ENCODE assay signal across 1 cellular context in the genomic region with DNA sequence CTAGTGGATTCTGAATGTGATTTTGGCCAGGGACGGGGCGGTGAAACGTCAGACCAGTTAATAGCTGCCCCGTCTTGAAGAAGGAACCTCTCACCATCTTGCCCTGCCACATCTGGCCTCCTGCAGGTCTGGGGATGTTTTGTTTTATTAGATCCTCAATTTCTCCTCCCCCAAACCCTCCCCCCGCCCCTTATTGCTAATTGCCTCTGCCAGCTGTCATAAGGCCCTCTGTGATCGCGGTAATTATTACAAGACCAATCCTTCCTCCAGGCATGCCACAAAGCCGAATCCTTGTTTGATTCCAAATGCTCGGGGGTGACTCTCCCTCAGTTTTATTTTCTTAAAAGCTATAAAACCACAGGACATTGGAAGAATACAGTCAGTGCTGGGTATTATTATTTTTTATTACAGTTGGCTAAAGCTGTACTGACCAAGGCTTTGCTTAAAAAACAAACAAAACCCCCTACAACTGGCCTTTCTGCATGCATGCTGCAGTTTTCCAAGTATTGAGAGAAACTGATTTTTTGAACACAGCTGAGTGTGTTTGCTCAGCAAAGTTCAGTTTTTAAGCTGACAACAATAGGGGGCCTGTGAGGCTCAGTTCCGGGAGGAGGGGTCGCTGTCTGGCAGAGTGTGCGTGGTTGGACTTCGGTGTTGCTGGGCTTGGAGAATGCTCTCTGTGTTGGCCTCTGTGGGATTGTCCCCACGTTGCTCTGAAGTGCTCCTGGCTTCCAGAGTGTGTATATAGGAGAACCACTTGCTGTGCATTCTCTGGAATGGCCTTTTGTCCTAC.
A peak's percentile ranks its signal among the peaks of the same experiment; 100 is the strongest.
TF ChIP-seq lines count a peak whose summit lies in the region.

No MANE protein-coding gene starts in this region.

TF ChIP-seq in HepG2, 621 proteins besides CTCF, POLR2A, EP300 and RAD21 (continued from another document and continues in another):
- TF ChIP-seq, protein P1, sequence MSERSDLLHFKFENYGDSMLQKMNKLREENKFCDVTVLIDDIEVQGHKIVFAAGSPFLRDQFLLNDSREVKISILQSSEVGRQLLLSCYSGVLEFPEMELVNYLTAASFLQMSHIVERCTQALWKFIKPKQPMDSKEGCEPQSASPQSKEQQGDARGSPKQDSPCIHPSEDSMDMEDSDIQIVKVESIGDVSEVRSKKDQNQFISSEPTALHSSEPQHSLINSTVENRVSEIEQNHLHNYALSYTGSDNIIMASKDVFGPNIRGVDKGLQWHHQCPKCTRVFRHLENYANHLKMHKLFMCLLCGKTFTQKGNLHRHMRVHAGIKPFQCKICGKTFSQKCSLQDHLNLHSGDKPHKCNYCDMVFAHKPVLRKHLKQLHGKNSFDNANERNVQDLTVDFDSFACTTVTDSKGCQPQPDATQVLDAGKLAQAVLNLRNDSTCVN (CRISPR knock-in tag; IDR thresholded peaks at IDR 0.05; ENCODE audit: borderline replicate concordance), result peak; percentile 55; the same call in 1 of the 2 replicates
- TF ChIP-seq ZNF850 (CRISPR knock-in tag; conservative IDR thresholded peaks at IDR 0.05), result no peak
- no peak for TF ChIP-seq SUZ12 (IDR thresholded peaks at IDR 0.05; ENCODE audit: low read depth, low read length)
- TF ChIP-seq ZNF407 (CRISPR knock-in tag; IDR thresholded peaks at IDR 0.05; ENCODE audit: not compliant biosample characterization), result no peak
- TF ChIP-seq, protein P2, sequence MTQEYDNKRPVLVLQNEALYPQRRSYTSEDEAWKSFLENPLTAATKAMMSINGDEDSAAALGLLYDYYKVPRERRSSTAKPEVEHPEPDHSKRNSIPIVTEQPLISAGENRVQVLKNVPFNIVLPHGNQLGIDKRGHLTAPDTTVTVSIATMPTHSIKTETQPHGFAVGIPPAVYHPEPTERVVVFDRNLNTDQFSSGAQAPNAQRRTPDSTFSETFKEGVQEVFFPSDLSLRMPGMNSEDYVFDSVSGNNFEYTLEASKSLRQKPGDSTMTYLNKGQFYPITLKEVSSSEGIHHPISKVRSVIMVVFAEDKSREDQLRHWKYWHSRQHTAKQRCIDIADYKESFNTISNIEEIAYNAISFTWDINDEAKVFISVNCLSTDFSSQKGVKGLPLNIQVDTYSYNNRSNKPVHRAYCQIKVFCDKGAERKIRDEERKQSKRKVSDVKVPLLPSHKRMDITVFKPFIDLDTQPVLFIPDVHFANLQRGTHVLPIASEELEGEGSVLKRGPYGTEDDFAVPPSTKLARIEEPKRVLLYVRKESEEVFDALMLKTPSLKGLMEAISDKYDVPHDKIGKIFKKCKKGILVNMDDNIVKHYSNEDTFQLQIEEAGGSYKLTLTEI (CRISPR knock-in tag; conservative IDR thresholded peaks at IDR 0.05), result no peak
- TF ChIP-seq SP2 (CRISPR knock-in tag; IDR thresholded peaks at IDR 0.05), result no peak
- no peak for TF ChIP-seq HHEX (CRISPR knock-in tag; IDR thresholded peaks at IDR 0.05)
- no peak; the same call in 1 of the 2 replicates for TF ChIP-seq FOSL2 (CRISPR knock-in tag; IDR thresholded peaks at IDR 0.05)
- no peak for TF ChIP-seq ZFP82 (CRISPR knock-in tag; IDR thresholded peaks at IDR 0.05; ENCODE audit: borderline replicate concordance)
- peak; percentile 89 for TF ChIP-seq SALL1 (CRISPR knock-in tag; IDR thresholded peaks at IDR 0.05)
- TF ChIP-seq YEATS2 (CRISPR knock-in tag; IDR thresholded peaks at IDR 0.05; ENCODE audit: borderline replicate concordance), result no peak
- peak; percentile 91 for TF ChIP-seq ZNF263 (CRISPR knock-in tag; IDR thresholded peaks at IDR 0.05)
- no peak; the same call in 1 of the 2 replicates for TF ChIP-seq TCF7 (IDR thresholded peaks at IDR 0.05; ENCODE audit: low read depth)
- TF ChIP-seq PCBP2 (optimal IDR thresholded peaks at IDR 0.05; ENCODE audit: low read depth, low read length, poor library complexity, severe bottlenecking), result no peak
- TF ChIP-seq, protein P3, sequence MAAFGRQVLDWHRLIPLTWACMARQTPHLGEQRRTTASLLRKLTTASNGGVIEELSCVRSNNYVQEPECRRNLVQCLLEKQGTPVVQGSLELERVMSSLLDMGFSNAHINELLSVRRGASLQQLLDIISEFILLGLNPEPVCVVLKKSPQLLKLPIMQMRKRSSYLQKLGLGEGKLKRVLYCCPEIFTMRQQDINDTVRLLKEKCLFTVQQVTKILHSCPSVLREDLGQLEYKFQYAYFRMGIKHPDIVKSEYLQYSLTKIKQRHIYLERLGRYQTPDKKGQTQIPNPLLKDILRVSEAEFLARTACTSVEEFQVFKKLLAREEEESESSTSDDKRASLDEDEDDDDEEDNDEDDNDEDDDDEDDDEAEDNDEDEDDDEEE (CRISPR knock-in tag; IDR thresholded peaks at IDR 0.05), result no peak
- TF ChIP-seq ZZZ3 (CRISPR knock-in tag; IDR thresholded peaks at IDR 0.05; ENCODE audit: borderline replicate concordance), result no peak
- no peak; the same call in 1 of the 2 replicates for TF ChIP-seq ZNF552 (CRISPR knock-in tag; IDR thresholded peaks at IDR 0.05; ENCODE audit: borderline replicate concordance)
- no peak for TF ChIP-seq THAP8 (CRISPR knock-in tag; IDR thresholded peaks at IDR 0.05; ENCODE audit: borderline replicate concordance)
- TF ChIP-seq TEAD2 (CRISPR knock-in tag; IDR thresholded peaks at IDR 0.05), result no peak
- TF ChIP-seq, protein P4, sequence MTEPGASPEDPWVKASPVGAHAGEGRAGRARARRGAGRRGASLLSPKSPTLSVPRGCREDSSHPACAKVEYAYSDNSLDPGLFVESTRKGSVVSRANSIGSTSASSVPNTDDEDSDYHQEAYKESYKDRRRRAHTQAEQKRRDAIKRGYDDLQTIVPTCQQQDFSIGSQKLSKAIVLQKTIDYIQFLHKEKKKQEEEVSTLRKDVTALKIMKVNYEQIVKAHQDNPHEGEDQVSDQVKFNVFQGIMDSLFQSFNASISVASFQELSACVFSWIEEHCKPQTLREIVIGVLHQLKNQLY (CRISPR knock-in tag; IDR thresholded peaks at IDR 0.05), result peak; percentile 81
- no peak; the same call in 1 of the 2 replicates for TF ChIP-seq KDM5A (IDR thresholded peaks at IDR 0.05; ENCODE audit: borderline replicate concordance, low read length)
- no peak for TF ChIP-seq MBNL3 (CRISPR knock-in tag; conservative IDR thresholded peaks at IDR 0.05)
- no peak for TF ChIP-seq MED13 (CRISPR knock-in tag; IDR thresholded peaks at IDR 0.05)
- peak; percentile 70; the same call in 1 of the 2 replicates for TF ChIP-seq PITX1 (CRISPR knock-in tag; IDR thresholded peaks at IDR 0.05)
- no peak for TF ChIP-seq ZNF3 (CRISPR knock-in tag; IDR thresholded peaks at IDR 0.05)
- TF ChIP-seq ZNF282 (IDR thresholded peaks at IDR 0.05; ENCODE audit: partially characterized antibody), result no peak
- TF ChIP-seq NFE2L2 (IDR thresholded peaks at IDR 0.05; ENCODE audit: low read length), result no peak
- TF ChIP-seq ZFP1 (CRISPR knock-in tag; IDR thresholded peaks at IDR 0.05), result no peak
- no peak for TF ChIP-seq MIER2 (CRISPR knock-in tag; IDR thresholded peaks at IDR 0.05)
- no peak for TF ChIP-seq ONECUT2 (CRISPR knock-in tag; IDR thresholded peaks at IDR 0.05)
- no peak for TF ChIP-seq ZFP37 (CRISPR knock-in tag; IDR thresholded peaks at IDR 0.05; ENCODE audit: borderline replicate concordance)
- TF ChIP-seq ZNF598 (CRISPR knock-in tag; IDR thresholded peaks at IDR 0.05; ENCODE audit: borderline replicate concordance), result no peak
- no peak for TF ChIP-seq MAF1 (CRISPR knock-in tag; IDR thresholded peaks at IDR 0.05; ENCODE audit: borderline replicate concordance)
- no peak for TF ChIP-seq MBD4 (IDR thresholded peaks at IDR 0.05; ENCODE audit: borderline replicate concordance, low read length)
- TF ChIP-seq ZNF777 (CRISPR knock-in tag; IDR thresholded peaks at IDR 0.05), result peak; percentile 49; the same call in 1 of the 2 replicates
- TF ChIP-seq ZSCAN20 (CRISPR knock-in tag; IDR thresholded peaks at IDR 0.05; ENCODE audit: borderline replicate concordance), result no peak
- TF ChIP-seq ZNF580 (CRISPR knock-in tag; IDR thresholded peaks at IDR 0.05; ENCODE audit: borderline replicate concordance, low read depth), result no peak; the same call in 1 of the 2 replicates
- 0 out of 2 replicates have a peak, but pooled peaks have one; percentile 26 for TF ChIP-seq CBFB (CRISPR knock-in tag; IDR thresholded peaks at IDR 0.05)
- TF ChIP-seq ZNF274 (CRISPR knock-in tag; IDR thresholded peaks at IDR 0.05), result no peak
- no peak for TF ChIP-seq ZNF253 (CRISPR knock-in tag; IDR thresholded peaks at IDR 0.05; ENCODE audit: borderline replicate concordance)
